In genomic region chr15:55183679-55184078, GRCh38 we compare ENCODE assay signal across 17 cellular contexts. TPM values are rescaled to one million over a fixed set of nuclear protein-coding genes. Genes with fewer than 3 reads are reported as not detected.
DNase-seq lines count a peak whose midpoint lies in the region; ATAC-seq lines count a peak whose summit lies in the region.
"Had no signal": no experiment of that assay in that cellular context is flagged by ENCODE, and none has a peak within 500 bp of the region (broad histone marks: within the 10 kb centered on the region; RNA-seq: fewer than 3 reads in every experiment).

No MANE protein-coding gene starts in this region.

- no peak overlapping the region for H3K4me3 Mint-ChIP-seq in activated T-cell treated with anti-CD3 and anti-CD28 coated beads, Interleukin-2, amount 50 U/mL, for 72 hours
- H3K4me3 Mint-ChIP-seq in stimulated activated effector memory CD8-positive, alpha-beta T cell treated with anti-CD3 and anti-CD28 coated beads, Interleukin-12 subunit alpha, Interleukin-12 subunit beta, amount 100 ng/mL, for 72 hours = no peak overlapping the region
- H3K4me3 Mint-ChIP-seq: CD4-positive, alpha-beta memory T cell had no signal

- peaks cover 9 to 65% of the 10 kb centered on the region in 2 donors for H3K36me3 Mint-ChIP-seq in activated T-cell treated with anti-CD3 and anti-CD28 coated beads, Interleukin-2, amount 50 U/mL, for 72 hours (ENCODE audit: insufficient read depth in 2 of 2)
- no peaks in the 10 kb centered on the region for H3K36me3 Mint-ChIP-seq in stimulated activated effector memory CD8-positive, alpha-beta T cell treated with anti-CD3 and anti-CD28 coated beads, Interleukin-12 subunit alpha, Interleukin-12 subunit beta, amount 100 ng/mL, for 72 hours

- DNase-seq in activated T-cell treated with anti-CD3 and anti-CD28 coated beads, Interleukin-2, amount 50 U/mL, for 72 hours = no peak
- no peak for DNase-seq in activated T-cell treated with anti-CD3 and anti-CD28 coated beads for 4 hours
- DNase-seq in HT1080 (ENCODE audit: low read depth) = peak; percentile 8
- DNase-seq in dermis blood vessel endothelial cell = peak; percentile 18
- DNase-seq in stimulated activated effector memory CD8-positive, alpha-beta T cell treated with anti-CD3 and anti-CD28 coated beads, Interleukin-12 subunit alpha, Interleukin-12 subunit beta, amount 100 ng/mL, for 72 hours (ENCODE audit: low spot score in 2 of 2) = no peak
- no peak for DNase-seq in effector CD4-positive, alpha-beta T cell
- DNase-seq in NCI-H524 (lab: John Stamatoyannopoulos, UW) = no peak
- DNase-seq in NCI-H1436 (lab: John Stamatoyannopoulos, UW) = no peak
- DNase-seq: CD4-positive, alpha-beta memory T cell; DMS79 treated with DMSO at 0.1 percent for 48 hours; MM.1S; NCI-H1092; NCI-H2081; NCI-H2171 treated with DMSO at 0.1 percent for 48 hours; NCI-H446; NK-92 treated with Interleukin-12 subunit alpha and Interleukin-12 subunit beta, amount 100 ng/mL, for 24 hours; SHP77 had no signal

- peaks cover 22% of the 10 kb centered on the region for H3K4me1 Mint-ChIP-seq in activated T-cell treated with anti-CD3 and anti-CD28 coated beads, Interleukin-2, amount 50 U/mL, for 72 hours (ENCODE audit: low read depth)
- peaks cover 26% of the 10 kb centered on the region for H3K4me1 Mint-ChIP-seq in stimulated activated effector memory CD8-positive, alpha-beta T cell treated with anti-CD3 and anti-CD28 coated beads, Interleukin-12 subunit alpha, Interleukin-12 subunit beta, amount 100 ng/mL, for 72 hours

- H3K27ac Mint-ChIP-seq in activated T-cell treated with anti-CD3 and anti-CD28 coated beads, Interleukin-2, amount 50 U/mL, for 72 hours = peak overlapping the region; percentile 71
- H3K27ac Mint-ChIP-seq in stimulated activated effector memory CD8-positive, alpha-beta T cell treated with anti-CD3 and anti-CD28 coated beads, Interleukin-12 subunit alpha, Interleukin-12 subunit beta, amount 100 ng/mL, for 72 hours = peak overlapping the region; percentile 23
- H3K27ac Mint-ChIP-seq: CD4-positive, alpha-beta memory T cell had no signal

- no peak for ATAC-seq in activated T-cell treated with anti-CD3 and anti-CD28 coated beads, Interleukin-2, amount 50 U/mL, for 72 hours (replicated peaks in 1 of 2)
- ATAC-seq in stimulated activated effector memory CD8-positive, alpha-beta T cell treated with anti-CD3 and anti-CD28 coated beads, Interleukin-12 subunit alpha, Interleukin-12 subunit beta, amount 100 ng/mL, for 72 hours = no peak

- no peaks in the 10 kb centered on the region for H3K27me3 Mint-ChIP-seq in activated T-cell treated with anti-CD3 and anti-CD28 coated beads, Interleukin-2, amount 50 U/mL, for 72 hours (ENCODE audit: low read depth)
- H3K27me3 Mint-ChIP-seq: CD4-positive, alpha-beta memory T cell had no signal

- no peaks in the 10 kb centered on the region for H3K9me3 Mint-ChIP-seq in activated T-cell treated with anti-CD3 and anti-CD28 coated beads, Interleukin-2, amount 50 U/mL, for 72 hours
- no peaks in the 10 kb centered on the region for H3K9me3 Mint-ChIP-seq in stimulated activated effector memory CD8-positive, alpha-beta T cell treated with anti-CD3 and anti-CD28 coated beads, Interleukin-12 subunit alpha, Interleukin-12 subunit beta, amount 100 ng/mL, for 72 hours
- H3K9me3 Mint-ChIP-seq: CD4-positive, alpha-beta memory T cell had no signal

RNA-seq across cellular contexts. Expression of gene RSL24D1, which starts 13.1 kb away (rescaled TPM):
- 100 to 1,000 TPM; 181 to 207 TPM for total RNA-seq in activated T-cell treated with anti-CD3 and anti-CD28 coated beads, Interleukin-2, amount 50 U/mL, for 72 hours
- 148 and 163 TPM in 2 replicates for total RNA-seq in HT1080 (2014; rRNA removed; shearing (Covaris generic))
- 199 and 232 TPM in 2 replicates for polyA plus RNA-seq in HT1080 (2015; cell fraction: cytosol; rRNA removed)
- polyA plus RNA-seq in HT1080 (2015; cell fraction: nucleus; rRNA removed) = 95.1 and 114 TPM in 2 replicates
- 63.1 and 63.5 TPM in 2 replicates for total RNA-seq in dermis blood vessel endothelial cell

Comparison
In these comparisons a context has a peak if more than half of its experiments do, and no peak if none do; other contexts are left out.
1. DNase-seq: peak in HT1080 (single experiment) and dermis blood vessel endothelial cell (single experiment); none in activated T-cell treated with anti-CD3 and anti-CD28 coated beads, Interleukin-2, amount 50 U/mL, for 72 hours (0 of 2), activated T-cell treated with anti-CD3 and anti-CD28 coated beads for 4 hours (single experiment), stimulated activated effector memory CD8-positive, alpha-beta T cell treated with anti-CD3 and anti-CD28 coated beads, Interleukin-12 subunit alpha, Interleukin-12 subunit beta, amount 100 ng/mL, for 72 hours (0 of 2), effector CD4-positive, alpha-beta T cell (single experiment), NCI-H524 (0 of 2) and NCI-H1436 (single experiment).